8 cellular contexts compared by ENCODE assay signal in the genomic region with DNA sequence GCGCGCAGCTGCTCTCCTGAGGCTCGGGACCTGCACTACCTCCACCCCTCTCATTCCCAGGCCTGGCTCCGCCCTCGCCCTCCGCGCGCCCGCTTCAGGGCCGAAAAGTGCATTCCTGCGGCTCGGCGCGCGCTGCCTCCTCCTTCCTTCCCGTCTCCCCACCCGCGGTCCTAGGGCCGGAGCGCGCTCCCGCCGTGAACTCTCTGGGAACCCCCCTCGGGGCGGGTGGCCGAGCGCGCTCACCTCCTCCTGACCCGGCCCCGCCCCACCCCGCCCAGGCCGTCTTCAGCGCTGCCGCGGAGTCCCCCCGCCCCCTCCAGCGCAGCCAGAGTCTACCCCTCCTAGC. TPM values are rescaled to one million over a fixed set of nuclear protein-coding genes. Genes with fewer than 3 reads are reported as not detected.
A peak's percentile ranks its signal among the peaks of the same experiment; 100 is the strongest.
DNase-seq lines count a peak whose midpoint lies in the region; ATAC-seq and TF ChIP-seq lines count a peak whose summit lies in the region.

No MANE protein-coding gene starts in this region.

- H3K79me2 ChIP-seq in OCI-LY3 (ENCODE audit: low read length), result no peaks in the 10 kb centered on the region

- peaks cover 4% of the 10 kb centered on the region for H3K36me3 Mint-ChIP-seq in endothelial cell (ENCODE audit: low read depth, unreplicated experiment)
- H3K36me3 Mint-ChIP-seq in mesothelial cell of epicardium, result no peaks in the 10 kb centered on the region

- peak; percentile 45 for ATAC-seq in GM19397 (IDR thresholded peaks at IDR 0.05; ENCODE audit: unreplicated experiment)

- peak overlapping the region; percentile 69; the same call in 1 of the 2 replicates for H2AFZ ChIP-seq in OCI-LY3 (ENCODE audit: low read depth, low read length)

- no peaks in the 10 kb centered on the region for H4K20me1 ChIP-seq in BLaER1 treated with 17β-estradiol and CSF1 and Interleukin-3, amounts not matched to agents 10 nM and 100 nM
- H4K20me1 ChIP-seq in OCI-LY3 (ENCODE audit: insufficient read depth, low read length), result no peaks in the 10 kb centered on the region

- TF ChIP-seq CTCF in OCI-LY3 (IDR thresholded peaks at IDR 0.05; ENCODE audit: low read depth, low read length), result no peak
- TF ChIP-seq CTCF in endothelial cell (IDR thresholded peaks at IDR 0.05; ENCODE audit: unreplicated experiment), result no peak
- TF ChIP-seq CTCF in mesothelial cell of epicardium (IDR thresholded peaks at IDR 0.05; ENCODE audit: unreplicated experiment), result no peak

- peak overlapping the region; percentile 81 to 99 (median 98) for H3K4me2 ChIP-seq in BLaER1 treated with 17β-estradiol and CSF1 and Interleukin-3, amounts not matched to agents 10 nM and 100 nM
- peak overlapping the region; percentile 97 for H3K4me2 ChIP-seq in OCI-LY3 (ENCODE audit: low read length)

- peak overlapping the region; percentile 65 to 89 (median 74) for H3K4me3 ChIP-seq in BLaER1 treated with 17β-estradiol and CSF1 and Interleukin-3, amounts not matched to agents 10 nM and 100 nM
- H3K4me3 ChIP-seq in OCI-LY3 (ENCODE audit: low read length), result peak overlapping the region; percentile 93

- H3K9me3 Mint-ChIP-seq in endothelial cell (ENCODE audit: unreplicated experiment) (no peaks in the 10 kb centered on the region), mesothelial cell of epicardium (no peaks in the 10 kb centered on the region)

- H3K9ac ChIP-seq in BLaER1 treated with 17β-estradiol and CSF1 and Interleukin-3, amounts not matched to agents 10 nM and 100 nM, result peak overlapping the region; percentile 82 to 93 (median 86)
- H3K9ac ChIP-seq in OCI-LY3 (ENCODE audit: low read length), result peak overlapping the region; percentile 93

- peaks cover 72 to 87% (median 78%) of the 10 kb centered on the region in 10 experiments for H3K4me1 ChIP-seq in BLaER1 treated with 17β-estradiol and CSF1 and Interleukin-3, amounts not matched to agents 10 nM and 100 nM
- peaks cover 11% of the 10 kb centered on the region for H3K4me1 ChIP-seq in OCI-LY3 (ENCODE audit: low read length)

- H3K9me3 ChIP-seq in BLaER1 treated with 17β-estradiol and CSF1 and Interleukin-3, amounts not matched to agents 10 nM and 100 nM (replicated peaks in 1 of 11), result no peaks in the 10 kb centered on the region
- no peaks in the 10 kb centered on the region for H3K9me3 ChIP-seq in OCI-LY3 (ENCODE audit: insufficient read depth, low read length)

- peak overlapping the region; percentile 78 to 97 (median 93) for H3K27ac ChIP-seq in BLaER1 treated with 17β-estradiol and CSF1 and Interleukin-3, amounts not matched to agents 10 nM and 100 nM
- peak overlapping the region; percentile 84 for H3K27ac ChIP-seq in OCI-LY3 (ENCODE audit: low read length)

- peaks cover 74% of the 10 kb centered on the region for H3K4me1 Mint-ChIP-seq in endothelial cell (ENCODE audit: unreplicated experiment)
- H3K4me1 Mint-ChIP-seq in mesothelial cell of epicardium, result peaks cover 74% of the 10 kb centered on the region

- H3K4me3 Mint-ChIP-seq in endothelial cell (ENCODE audit: unreplicated experiment) (peak overlapping the region; percentile 91), mesothelial cell of epicardium (peak overlapping the region; percentile 94)

- peaks cover 13% of the 10 kb centered on the region for H3K27me3 Mint-ChIP-seq in endothelial cell (ENCODE audit: unreplicated experiment)
- H3K27me3 Mint-ChIP-seq in mesothelial cell of epicardium (ENCODE audit: low read depth), result no peaks in the 10 kb centered on the region

- 0 out of 22 replicates have a peak, but pooled peaks cover 0 to under 1% (median 0%) of the 10 kb centered on the region in 11 experiments for H3K36me3 ChIP-seq in BLaER1 treated with 17β-estradiol and CSF1 and Interleukin-3, amounts not matched to agents 10 nM and 100 nM
- no peaks in the 10 kb centered on the region for H3K36me3 ChIP-seq in OCI-LY3 (replicated peaks; ENCODE audit: low read depth, low read length)

- peak; percentile 95 for DNase-seq in HK-2 (ENCODE audit: unreplicated experiment)
- peak; percentile 70 for DNase-seq in activated T-cell treated with anti-CD3 and anti-CD28 coated beads for 24 hours (ENCODE audit: low read depth)
- DNase-seq in endothelial cell (ENCODE audit: low spot score), result peak; percentile 86
- peak; percentile 85 to 93 for DNase-seq in mesothelial cell of epicardium (ENCODE audit: low spot score in 2 of 2, unreplicated experiment in 2 of 2)
- peak; percentile 47 for DNase-seq in stimulated activated CD8-positive, alpha-beta memory T cell treated with anti-CD3 and anti-CD28 coated beads, Interleukin-15, amount 100 ng/mL, for 1 hour (ENCODE audit: low read depth)

- no peaks in the 10 kb centered on the region for H3K27me3 ChIP-seq in BLaER1 treated with 17β-estradiol and CSF1 and Interleukin-3, amounts not matched to agents 10 nM and 100 nM
- peaks cover 9% of the 10 kb centered on the region for H3K27me3 ChIP-seq in OCI-LY3 (ENCODE audit: low read depth, low read length)

- H3K27ac Mint-ChIP-seq in endothelial cell (ENCODE audit: unreplicated experiment) (no peak overlapping the region), mesothelial cell of epicardium (peak overlapping the region; percentile 99)

RNA-seq across cellular contexts. Expression of gene RARG, which starts 11.2 kb away (rescaled TPM):
- total RNA-seq in endothelial cell (ENCODE audit: unreplicated experiment), result 7.9 TPM
- total RNA-seq in mesothelial cell of epicardium, result 66.6 to 72.2 TPM (median 71.6 TPM) in 3 replicates

RNA-seq across cellular contexts. Expression of gene ITGB7, which starts 13.8 kb away (rescaled TPM):
- total RNA-seq in endothelial cell (ENCODE audit: unreplicated experiment), result 0.56 TPM
- 3.2 to 4.9 TPM (median 4.6 TPM) in 3 replicates for total RNA-seq in mesothelial cell of epicardium

RNA-seq across cellular contexts. Expression of gene CSAD, which starts 40.1 kb away (rescaled TPM):
- total RNA-seq in endothelial cell (ENCODE audit: unreplicated experiment), result 23.8 TPM
- total RNA-seq in mesothelial cell of epicardium, result 120 to 129 TPM (median 125 TPM) in 3 replicates

RNA-seq across cellular contexts. Expression of gene ZNF740, which starts 40.3 kb away (rescaled TPM):
- total RNA-seq in endothelial cell (ENCODE audit: unreplicated experiment) (47.6 TPM), mesothelial cell of epicardium (96.5 to 105 TPM (median 97.5 TPM) in 3 replicates)

RNA-seq across cellular contexts. Expression of gene ESPL1, which starts 47.3 kb away (rescaled TPM):
- 11.8 TPM for total RNA-seq in endothelial cell (ENCODE audit: unreplicated experiment)
- total RNA-seq in mesothelial cell of epicardium, result 15.7 to 20.8 TPM (median 15.9 TPM) in 3 replicates

Comparison
In these comparisons a context has a peak if more than half of its experiments do, and no peak if none do; other contexts are left out.
1. Peak in every context shown above with its lines: DNase-seq, ATAC-seq, H3K4me3 ChIP-seq and H3K27ac ChIP-seq.